Comparison of ENCODE assay signal across 8 cellular contexts in genomic region chr2:74146929-74147728, GRCh38. TPM values are rescaled to one million over a fixed set of nuclear protein-coding genes. Genes with fewer than 3 reads are reported as not detected.
A peak's percentile ranks its signal among the peaks of the same experiment; 100 is the strongest.
DNase-seq lines count a peak whose midpoint lies in the region; ATAC-seq and TF ChIP-seq lines count a peak whose summit lies in the region.

No MANE protein-coding gene starts in this region.

- POLR2A ChIA-PET in activated CD8-positive, alpha-beta T cell treated with anti-CD3 and anti-CD28 coated beads, Interleukin-2, amount 10 ng/mL, durations not matched to agents 7 days and 5 days (lab: Charles Lee), result interaction anchor here (0.6 to 6.4 kb wide), 10 partner anchors 27 to 410 kb away, joined by 3 to 47 read pairs (median 4); partner anchors contain the start of genes AUP1, HTRA2, MOB1A and MTHFD2

- H3K36me3 Mint-ChIP-seq in activated CD8-positive, alpha-beta T cell treated with anti-CD3 and anti-CD28 coated beads, Interleukin-2, amount 10 ng/mL, durations not matched to agents 7 days and 5 days (ENCODE audit: low read depth), result peaks cover 19% of the 10 kb centered on the region

- peak; percentile 40 for ATAC-seq in GM18870 (IDR thresholded peaks at IDR 0.05; ENCODE audit: unreplicated experiment)
- ATAC-seq in activated CD8-positive, alpha-beta T cell treated with anti-CD3 and anti-CD28 coated beads, Interleukin-2, amount 10 ng/mL, durations not matched to agents 7 days and 5 days, result peak; percentile 38

- H3K27ac ChIP-seq in iPS DF 6.9 (ENCODE audit: low read length), result no peak overlapping the region

- H3K4me1 ChIP-seq in iPS DF 6.9 (ENCODE audit: control insufficient read depth, insufficient read depth, low read length), result peaks cover 3% of the 10 kb centered on the region

- H3K4me3 ChIP-seq in AG09309 (ENCODE audit: control insufficient read depth, low read depth, low read length), result peak overlapping the region; percentile 79
- peak overlapping the region; percentile 92 for H3K4me3 ChIP-seq in iPS DF 6.9 (ENCODE audit: low read length)

- no peak overlapping the region for H3K27ac Mint-ChIP-seq in activated CD8-positive, alpha-beta T cell treated with anti-CD3 and anti-CD28 coated beads, Interleukin-2, amount 10 ng/mL, durations not matched to agents 7 days and 5 days

- H3K4me1 Mint-ChIP-seq in activated CD8-positive, alpha-beta T cell treated with anti-CD3 and anti-CD28 coated beads, Interleukin-2, amount 10 ng/mL, durations not matched to agents 7 days and 5 days (ENCODE audit: low read depth), result peaks cover 8% of the 10 kb centered on the region

- CTCF ChIA-PET in activated CD8-positive, alpha-beta T cell treated with anti-CD3 and anti-CD28 coated beads, Interleukin-2, amount 10 ng/mL, durations not matched to agents 7 days and 5 days (lab: Charles Lee), result interaction anchor here (0.6 to 10.3 kb wide), 39 partner anchors 9 to 366 kb away, joined by 3 to 215 read pairs (median 4); partner anchors contain the start of genes MOB1A and STAMBP

- peaks cover 3% of the 10 kb centered on the region; the same call in 1 of the 2 replicates for H3K36me3 ChIP-seq in iPS DF 6.9 (ENCODE audit: control insufficient read depth, insufficient read depth, low read length)

- no peak overlapping the region for H3K4me3 Mint-ChIP-seq in activated CD8-positive, alpha-beta T cell treated with anti-CD3 and anti-CD28 coated beads, Interleukin-2, amount 10 ng/mL, durations not matched to agents 7 days and 5 days

- H3K27me3 ChIP-seq in iPS DF 6.9 (ENCODE audit: control insufficient read depth, insufficient read depth, low read length), result no peaks in the 10 kb centered on the region

- no peak for TF ChIP-seq CTCF in AG09309 (IDR thresholded peaks at IDR 0.05; ENCODE audit: control insufficient read depth, insufficient read depth, low read depth, low read length, missing control alignments)

- H3K27me3 Mint-ChIP-seq in activated CD8-positive, alpha-beta T cell treated with anti-CD3 and anti-CD28 coated beads, Interleukin-2, amount 10 ng/mL, durations not matched to agents 7 days and 5 days (ENCODE audit: low read depth), result no peaks in the 10 kb centered on the region

- no peaks in the 10 kb centered on the region for H3K9me3 ChIP-seq in iPS DF 6.9 (ENCODE audit: control insufficient read depth, insufficient read depth, low read length)

- no peaks in the 10 kb centered on the region for H3K9me3 Mint-ChIP-seq in activated CD8-positive, alpha-beta T cell treated with anti-CD3 and anti-CD28 coated beads, Interleukin-2, amount 10 ng/mL, durations not matched to agents 7 days and 5 days (ENCODE audit: insufficient read depth)

- WGBS in iPS DF 6.9 (ENCODE audit: insufficient coverage, insufficient read length), result no CpG with 5 or more reads among the region's 29 CpGs

- DNase-seq in AG09309 (ENCODE audit: low read depth) (no peak), HPDE6-E6E7 (ENCODE audit: extremely low spot score) (peak; percentile 20), iPS DF 6.9 (ENCODE audit: low read depth, low spot score) (no peak), DMS153 treated with DMSO at 0.1 percent for 48 hours (lab: John Stamatoyannopoulos, UW; ENCODE audit: unreplicated experiment) (no peak), NCI-H226 (no peak)
- DNase-seq in activated CD8-positive, alpha-beta T cell treated with anti-CD3 and anti-CD28 coated beads, Interleukin-2, amount 10 ng/mL, durations not matched to agents 7 days and 5 days, result no peak
- DNase-seq in stimulated activated CD8-positive, alpha-beta memory T cell treated with anti-CD3 and anti-CD28 coated beads, Interleukin-12 subunit alpha, Interleukin-12 subunit beta, amount 100 ng/mL, for 1 hour (ENCODE audit: low read depth), result peak; percentile 10

RNA-seq across cellular contexts. Expression of gene BOLA3, which starts 0.6 kb away (rescaled TPM):
- 10 to 100 TPM; 79.7 to 85.4 TPM for total RNA-seq in activated CD8-positive, alpha-beta T cell treated with anti-CD3 and anti-CD28 coated beads, Interleukin-2, amount 10 ng/mL, durations not matched to agents 7 days and 5 days

RNA-seq across cellular contexts. Expression of gene MOB1A, which starts 31.6 kb away (rescaled TPM):
- 100 to 1,000 TPM; 191 to 208 TPM for total RNA-seq in activated CD8-positive, alpha-beta T cell treated with anti-CD3 and anti-CD28 coated beads, Interleukin-2, amount 10 ng/mL, durations not matched to agents 7 days and 5 days

RNA-seq across cellular contexts. Expression of gene MTHFD2, which starts 51.3 kb away (rescaled TPM):
- total RNA-seq in activated CD8-positive, alpha-beta T cell treated with anti-CD3 and anti-CD28 coated beads, Interleukin-2, amount 10 ng/mL, durations not matched to agents 7 days and 5 days, result 100 to 1,000 TPM; 162 to 164 TPM

Comparison
In these comparisons a context has a peak if more than half of its experiments do, and no peak if none do; other contexts are left out.
1. DNase-seq: peak in HPDE6-E6E7 (single experiment) and stimulated activated CD8-positive, alpha-beta memory T cell treated with anti-CD3 and anti-CD28 coated beads, Interleukin-12 subunit alpha, Interleukin-12 subunit beta, amount 100 ng/mL, for 1 hour (single experiment); none in AG09309 (single experiment), activated CD8-positive, alpha-beta T cell treated with anti-CD3 and anti-CD28 coated beads, Interleukin-2, amount 10 ng/mL, durations not matched to agents 7 days and 5 days (single experiment), iPS DF 6.9 (single experiment), DMS153 treated with DMSO at 0.1 percent for 48 hours (single experiment) and NCI-H226 (single experiment).